ENCODE assay signal across 1 cellular context in genomic region chr4:83241132-83241531, GRCh38.
TF ChIP-seq lines count a peak whose summit lies in the region.

No MANE protein-coding gene starts in this region.

TF ChIP-seq in GM12878, 131 proteins besides CTCF, POLR2A, EP300 and RAD21:
- no peak for TF ChIP-seq CBX3 (IDR thresholded peaks at IDR 0.05; ENCODE audit: borderline replicate concordance, low read depth)
TF ChIP-seq in GM12878: peak in this region for 0.
